Comparison of ENCODE assay signal across 9 cellular contexts in the genomic region with DNA sequence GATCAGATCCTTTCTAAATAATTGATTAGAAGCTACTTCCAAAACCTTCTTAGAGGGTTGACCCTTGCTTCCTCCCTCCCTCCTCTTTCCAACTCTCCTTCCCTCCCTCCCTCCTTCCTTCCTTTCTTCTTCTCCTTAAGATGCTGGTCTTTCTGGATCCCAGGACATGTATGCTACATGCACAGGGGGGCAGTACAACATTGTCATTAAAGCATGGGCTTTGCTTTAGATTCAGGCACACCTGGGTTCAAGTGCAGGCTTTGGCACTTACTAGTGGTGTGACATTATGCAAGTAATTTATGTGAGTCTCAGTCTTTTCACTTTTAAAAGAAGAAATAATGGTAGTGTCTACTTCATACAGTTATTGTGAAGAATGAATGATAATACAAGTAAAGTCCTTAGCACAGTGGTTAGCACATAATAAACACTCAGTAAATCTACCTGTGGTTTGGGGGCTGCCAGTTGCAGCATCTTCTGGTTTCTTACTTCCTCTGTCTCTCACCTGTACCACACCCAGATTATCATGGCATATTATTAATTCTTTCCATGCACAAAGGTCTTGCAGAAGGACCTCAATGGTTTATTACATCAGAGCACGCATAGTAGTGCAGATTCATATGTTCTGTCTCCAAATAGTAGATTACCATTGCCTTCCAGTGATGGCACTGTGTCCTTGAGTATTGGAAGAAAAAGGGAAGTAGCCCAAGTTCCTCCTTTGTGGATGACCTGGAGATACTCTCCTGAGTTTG.
DNase-seq lines count a peak whose midpoint lies in the region; FAIRE-seq and TF ChIP-seq lines count a peak whose summit lies in the region.
"Had no signal": no experiment of that assay in that cellular context is flagged by ENCODE, and none has a peak within 500 bp of the region (broad histone marks: within the 10 kb centered on the region; RNA-seq: fewer than 3 reads in every experiment).

No MANE protein-coding gene starts in this region.

- peaks cover 9% of the 10 kb centered on the region for H3K36me3 Mint-ChIP-seq in activated T-helper 2 cell treated with anti-CD3 and anti-CD28 coated beads, Interferon-gamma antibody, Interleukin-2, Interleukin-4, amounts not matched to agents 10 μg/mL and 5 μg/mL and 100 μg/mL, durations not matched to agents 14 hours and 24 hours and 36 hours (ENCODE audit: low read depth)

- no peaks in the 10 kb centered on the region for H3K36me3 ChIP-seq in OCI-LY1 (ENCODE audit: insufficient read depth, low read length)
- H3K36me3 ChIP-seq in fibroblast of lung (ENCODE audit: control insufficient read depth, insufficient read depth, low read length) = no peaks in the 10 kb centered on the region

- TF ChIP-seq CTCF in AG10803 (conservative IDR thresholded peaks at IDR 0.05; ENCODE audit: low read length) (peak; percentile 23), GM12864 (IDR thresholded peaks at IDR 0.05; ENCODE audit: low read depth, low read length, missing control alignments) (peak; percentile 23), OCI-LY1 (IDR thresholded peaks at IDR 0.05; ENCODE audit: low read length) (peak; percentile 42; the same call in 1 of the 2 replicates), fibroblast of lung (conservative IDR thresholded peaks at IDR 0.05 in 1 of 2, IDR thresholded peaks at IDR 0.05 in 1 of 2; ENCODE audit: low read depth in 1 of 2, low read length in 2 of 2) (peak in 1 of 2 donors; percentile 26)

- no peaks in the 10 kb centered on the region for H3K9me2 ChIP-seq in OCI-LY1 (ENCODE audit: low read depth, low read length)

- H3K27me3 ChIP-seq in OCI-LY1 (ENCODE audit: insufficient read depth, low read length) (no peaks in the 10 kb centered on the region), fibroblast of lung (ENCODE audit: control insufficient read depth, insufficient read depth, low read length) (no peaks in the 10 kb centered on the region)

- H2AFZ ChIP-seq in OCI-LY1 (ENCODE audit: low read length) = no peak overlapping the region
- no peak overlapping the region for H2AFZ ChIP-seq in fibroblast of lung (ENCODE audit: low read length)

- no peak for TF ChIP-seq POLR2A in H54 (IDR thresholded peaks at IDR 0.05; ENCODE audit: low read depth, low read length)

- H3K4me1 ChIP-seq in OCI-LY1 (ENCODE audit: insufficient read depth, low read length, severe bottlenecking) (no peaks in the 10 kb centered on the region), fibroblast of lung (ENCODE audit: control insufficient read depth, extremely low read depth, insufficient read depth, low read length) (peaks cover 4% of the 10 kb centered on the region)

- H3K9me3 Mint-ChIP-seq in activated T-helper 2 cell treated with anti-CD3 and anti-CD28 coated beads, Interferon-gamma antibody, Interleukin-2, Interleukin-4, amounts not matched to agents 10 μg/mL and 5 μg/mL and 100 μg/mL, durations not matched to agents 14 hours and 24 hours and 36 hours = no peaks in the 10 kb centered on the region

- no peaks in the 10 kb centered on the region for H3K27me3 Mint-ChIP-seq in activated T-helper 2 cell treated with anti-CD3 and anti-CD28 coated beads, Interferon-gamma antibody, Interleukin-2, Interleukin-4, amounts not matched to agents 10 μg/mL and 5 μg/mL and 100 μg/mL, durations not matched to agents 14 hours and 24 hours and 36 hours (ENCODE audit: low read depth)

- no peak overlapping the region for H3K4me3 Mint-ChIP-seq in activated T-helper 2 cell treated with anti-CD3 and anti-CD28 coated beads, Interferon-gamma antibody, Interleukin-2, Interleukin-4, amounts not matched to agents 10 μg/mL and 5 μg/mL and 100 μg/mL, durations not matched to agents 14 hours and 24 hours and 36 hours (ENCODE audit: low read depth)

- no peak overlapping the region for H3K27ac Mint-ChIP-seq in activated T-helper 2 cell treated with anti-CD3 and anti-CD28 coated beads, Interferon-gamma antibody, Interleukin-2, Interleukin-4, amounts not matched to agents 10 μg/mL and 5 μg/mL and 100 μg/mL, durations not matched to agents 14 hours and 24 hours and 36 hours

- no peaks in the 10 kb centered on the region for H4K20me1 ChIP-seq in OCI-LY1 (ENCODE audit: insufficient read depth, low read length)
- no peaks in the 10 kb centered on the region for H4K20me1 ChIP-seq in fibroblast of lung (ENCODE audit: control insufficient read depth, extremely low read depth, insufficient read depth, low read length)

- no peak overlapping the region for H3K27ac ChIP-seq in OCI-LY1 (ENCODE audit: low read depth, low read length, poor library complexity, severe bottlenecking)
- H3K27ac ChIP-seq in fibroblast of lung (ENCODE audit: insufficient read depth, low read length) = no peak overlapping the region

- no peak overlapping the region for H3K4me3 ChIP-seq in AG10803 (ENCODE audit: low read length)
- no peak overlapping the region for H3K4me3 ChIP-seq in GM12864 (ENCODE audit: low read depth, low read length)
- H3K4me3 ChIP-seq in OCI-LY1 (ENCODE audit: low read depth, low read length, poor library complexity, severe bottlenecking) = no peak overlapping the region
- H3K4me3 ChIP-seq in fibroblast of lung (replicated peaks in 1 of 4; ENCODE audit: control extremely low read depth in 1 of 4, insufficient read depth in 1 of 4, low read depth in 3 of 4, low read length in 4 of 4) = no peak overlapping the region

- no peak for FAIRE-seq in H54 (lab: Jason Lieb, UNC)

- no peaks in the 10 kb centered on the region for H3F3A ChIP-seq in OCI-LY1 (ENCODE audit: insufficient read depth, low read length)

- no peaks in the 10 kb centered on the region for H3K9me3 ChIP-seq in OCI-LY1 (ENCODE audit: low read length)
- no peaks in the 10 kb centered on the region for H3K9me3 ChIP-seq in fibroblast of lung (ENCODE audit: control insufficient read depth, insufficient read depth, low read depth, low read length)

- intact Hi-C loops in activated T-helper 2 cell treated with anti-CD3 and anti-CD28 coated beads, Interferon-gamma antibody, Interleukin-2, Interleukin-4, amounts not matched to agents 10 μg/mL and 5 μg/mL and 100 μg/mL, durations not matched to agents 14 hours and 24 hours and 36 hours (cut with micrococcal nuclease) = loop anchor here (5.0 to 10.0 kb wide), 6 partner anchors 48 to 1260 kb away; partner anchors contain the start of gene NR3C1

- H3K4me2 ChIP-seq in OCI-LY1 (ENCODE audit: low read length) (no peak overlapping the region), fibroblast of lung (ENCODE audit: extremely low read depth, insufficient read depth, low read length) (no peak overlapping the region)

- H3K4me1 Mint-ChIP-seq in activated T-helper 2 cell treated with anti-CD3 and anti-CD28 coated beads, Interferon-gamma antibody, Interleukin-2, Interleukin-4, amounts not matched to agents 10 μg/mL and 5 μg/mL and 100 μg/mL, durations not matched to agents 14 hours and 24 hours and 36 hours (ENCODE audit: low read depth) = peaks cover 35% of the 10 kb centered on the region

- H3K9ac ChIP-seq in OCI-LY1 (ENCODE audit: low read length) (no peak overlapping the region), fibroblast of lung (ENCODE audit: insufficient read depth, low read length) (no peak overlapping the region)

- no peak for DNase-seq in AG10803 (ENCODE audit: low read depth)
- no peak for DNase-seq in GM12864 (ENCODE audit: low read depth)
- peak; percentile 29 to 43 for DNase-seq in fibroblast of lung (ENCODE audit: low read depth in 2 of 2)
- DNase-seq in activated T-helper 2 cell treated with anti-CD3 and anti-CD28 coated beads, Interferon-gamma antibody, Interleukin-2, Interleukin-4, amounts not matched to agents 10 μg/mL and 5 μg/mL and 100 μg/mL, durations not matched to agents 14 hours and 24 hours and 36 hours (ENCODE audit: low spot score) = no peak
- no peak for DNase-seq in midbrain (lab: John Stamatoyannopoulos, UW)
- DNase-seq in GOT3 (lab: John Stamatoyannopoulos, UW) = no peak
- DNase-seq in H54 (ENCODE audit: insufficient read length, low spot score) = no peak
- DNase-seq: activated CD8-positive, alpha-beta memory T cell treated with anti-CD3 and anti-CD28 coated beads, Interleukin-2, amount 50 U/mL, for 4 hours had no signal

- no peaks in the 10 kb centered on the region for H3K79me2 ChIP-seq in OCI-LY1 (ENCODE audit: insufficient read depth, low read length)
- no peaks in the 10 kb centered on the region for H3K79me2 ChIP-seq in fibroblast of lung (ENCODE audit: control insufficient read depth, insufficient read depth, low read length)

Comparison
In these comparisons a context has a peak if more than half of its experiments do, and no peak if none do; other contexts are left out.
1. DNase-seq: peak in fibroblast of lung (2 of 2); none in AG10803 (single experiment), GM12864 (single experiment), activated T-helper 2 cell treated with anti-CD3 and anti-CD28 coated beads, Interferon-gamma antibody, Interleukin-2, Interleukin-4, amounts not matched to agents 10 μg/mL and 5 μg/mL and 100 μg/mL, durations not matched to agents 14 hours and 24 hours and 36 hours (single experiment), midbrain (single experiment), GOT3 (single experiment) and H54 (single experiment).